1 cellular context compared by ENCODE assay signal in genomic region chr2:9178905-9179571, GRCh38.
A peak's percentile ranks its signal among the peaks of the same experiment; 100 is the strongest.
TF ChIP-seq lines count a peak whose summit lies in the region.

No MANE protein-coding gene starts in this region.

TF ChIP-seq in HepG2, 621 proteins besides CTCF, POLR2A, EP300 and RAD21 (continued from another document and continues in another):
- TF ChIP-seq, protein P1, sequence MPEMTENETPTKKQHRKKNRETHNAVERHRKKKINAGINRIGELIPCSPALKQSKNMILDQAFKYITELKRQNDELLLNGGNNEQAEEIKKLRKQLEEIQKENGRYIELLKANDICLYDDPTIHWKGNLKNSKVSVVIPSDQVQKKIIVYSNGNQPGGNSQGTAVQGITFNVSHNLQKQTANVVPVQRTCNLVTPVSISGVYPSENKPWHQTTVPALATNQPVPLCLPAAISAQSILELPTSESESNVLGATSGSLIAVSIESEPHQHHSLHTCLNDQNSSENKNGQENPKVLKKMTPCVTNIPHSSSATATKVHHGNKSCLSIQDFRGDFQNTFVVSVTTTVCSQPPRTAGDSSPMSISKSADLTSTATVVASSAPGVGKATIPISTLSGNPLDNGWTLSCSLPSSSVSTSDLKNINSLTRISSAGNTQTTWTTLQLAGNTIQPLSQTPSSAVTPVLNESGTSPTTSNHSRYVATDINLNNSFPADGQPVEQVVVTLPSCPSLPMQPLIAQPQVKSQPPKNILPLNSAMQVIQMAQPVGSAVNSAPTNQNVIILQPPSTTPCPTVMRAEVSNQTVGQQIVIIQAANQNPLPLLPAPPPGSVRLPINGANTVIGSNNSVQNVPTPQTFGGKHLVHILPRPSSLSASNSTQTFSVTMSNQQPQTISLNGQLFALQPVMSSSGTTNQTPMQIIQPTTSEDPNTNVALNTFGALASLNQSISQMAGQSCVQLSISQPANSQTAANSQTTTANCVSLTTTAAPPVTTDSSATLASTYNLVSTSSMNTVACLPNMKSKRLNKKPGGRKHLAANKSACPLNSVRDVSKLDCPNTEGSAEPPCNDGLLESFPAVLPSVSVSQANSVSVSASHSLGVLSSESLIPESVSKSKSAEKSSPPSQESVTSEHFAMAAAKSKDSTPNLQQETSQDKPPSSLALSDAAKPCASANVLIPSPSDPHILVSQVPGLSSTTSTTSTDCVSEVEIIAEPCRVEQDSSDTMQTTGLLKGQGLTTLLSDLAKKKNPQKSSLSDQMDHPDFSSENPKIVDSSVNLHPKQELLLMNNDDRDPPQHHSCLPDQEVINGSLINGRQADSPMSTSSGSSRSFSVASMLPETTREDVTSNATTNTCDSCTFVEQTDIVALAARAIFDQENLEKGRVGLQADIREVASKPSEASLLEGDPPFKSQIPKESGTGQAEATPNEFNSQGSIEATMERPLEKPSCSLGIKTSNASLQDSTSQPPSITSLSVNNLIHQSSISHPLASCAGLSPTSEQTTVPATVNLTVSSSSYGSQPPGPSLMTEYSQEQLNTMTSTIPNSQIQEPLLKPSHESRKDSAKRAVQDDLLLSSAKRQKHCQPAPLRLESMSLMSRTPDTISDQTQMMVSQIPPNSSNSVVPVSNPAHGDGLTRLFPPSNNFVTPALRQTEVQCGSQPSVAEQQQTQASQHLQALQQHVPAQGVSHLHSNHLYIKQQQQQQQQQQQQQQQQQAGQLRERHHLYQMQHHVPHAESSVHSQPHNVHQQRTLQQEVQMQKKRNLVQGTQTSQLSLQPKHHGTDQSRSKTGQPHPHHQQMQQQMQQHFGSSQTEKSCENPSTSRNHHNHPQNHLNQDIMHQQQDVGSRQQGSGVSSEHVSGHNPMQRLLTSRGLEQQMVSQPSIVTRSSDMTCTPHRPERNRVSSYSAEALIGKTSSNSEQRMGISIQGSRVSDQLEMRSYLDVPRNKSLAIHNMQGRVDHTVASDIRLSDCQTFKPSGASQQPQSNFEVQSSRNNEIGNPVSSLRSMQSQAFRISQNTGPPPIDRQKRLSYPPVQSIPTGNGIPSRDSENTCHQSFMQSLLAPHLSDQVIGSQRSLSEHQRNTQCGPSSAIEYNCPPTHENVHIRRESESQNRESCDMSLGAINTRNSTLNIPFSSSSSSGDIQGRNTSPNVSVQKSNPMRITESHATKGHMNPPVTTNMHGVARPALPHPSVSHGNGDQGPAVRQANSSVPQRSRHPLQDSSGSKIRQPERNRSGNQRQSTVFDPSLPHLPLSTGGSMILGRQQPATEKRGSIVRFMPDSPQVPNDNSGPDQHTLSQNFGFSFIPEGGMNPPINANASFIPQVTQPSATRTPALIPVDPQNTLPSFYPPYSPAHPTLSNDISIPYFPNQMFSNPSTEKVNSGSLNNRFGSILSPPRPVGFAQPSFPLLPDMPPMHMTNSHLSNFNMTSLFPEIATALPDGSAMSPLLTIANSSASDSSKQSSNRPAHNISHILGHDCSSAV (CRISPR knock-in tag; IDR thresholded peaks at IDR 0.05; ENCODE audit: borderline replicate concordance) = no peak
- TF ChIP-seq ASH2L (IDR thresholded peaks at IDR 0.05; ENCODE audit: insufficient read length, low read depth, low read length) (peak; percentile 62), HOMEZ (CRISPR knock-in tag; IDR thresholded peaks at IDR 0.05; ENCODE audit: low read depth) (no peak), ZBTB21 (CRISPR knock-in tag; IDR thresholded peaks at IDR 0.05) (0 out of 2 replicates have a peak, but pooled peaks have one; percentile 5), TARDBP (CRISPR knock-in tag; IDR thresholded peaks at IDR 0.05) (no peak), ZNF331 (CRISPR knock-in tag; IDR thresholded peaks at IDR 0.05) (0 out of 2 replicates have a peak, but pooled peaks have one; percentile 27), HIVEP1 (CRISPR knock-in tag; IDR thresholded peaks at IDR 0.05) (no peak), SATB2 (CRISPR knock-in tag; IDR thresholded peaks at IDR 0.05) (no peak), PRDM15 (CRISPR knock-in tag; IDR thresholded peaks at IDR 0.05) (0 out of 2 replicates have a peak, but pooled peaks have one; percentile 30), PRMT3 (CRISPR knock-in tag; IDR thresholded peaks at IDR 0.05; ENCODE audit: borderline replicate concordance, low read depth) (0 out of 2 replicates have a peak, but pooled peaks have one; percentile 13), ZBTB2 (CRISPR knock-in tag; IDR thresholded peaks at IDR 0.05; ENCODE audit: low read depth) (no peak), MTA3 (CRISPR knock-in tag; IDR thresholded peaks at IDR 0.05) (no peak), NCOR1 (IDR thresholded peaks at IDR 0.05; ENCODE audit: borderline replicate concordance, low read length) (no peak), ELF3 (CRISPR knock-in tag; IDR thresholded peaks at IDR 0.05) (0 out of 2 replicates have a peak, but pooled peaks have one; percentile 31), YEATS4 (CRISPR knock-in tag; IDR thresholded peaks at IDR 0.05; ENCODE audit: borderline replicate concordance) (no peak), ISX (CRISPR knock-in tag; conservative IDR thresholded peaks at IDR 0.05) (no peak), NAIF1 (CRISPR knock-in tag; IDR thresholded peaks at IDR 0.05; ENCODE audit: borderline replicate concordance) (0 out of 2 replicates have a peak, but pooled peaks have one; percentile 36), RAD51 (IDR thresholded peaks at IDR 0.05; ENCODE audit: borderline replicate concordance) (no peak), EZH2 (conservative IDR thresholded peaks at IDR 0.05; ENCODE audit: low read depth, low read length) (no peak), ZNF75D (CRISPR knock-in tag; IDR thresholded peaks at IDR 0.05; ENCODE audit: borderline replicate concordance) (0 out of 2 replicates have a peak, but pooled peaks have one; percentile 73), ZNF724P (CRISPR knock-in tag; IDR thresholded peaks at IDR 0.05; ENCODE audit: borderline replicate concordance) (no peak), HOXA5 (CRISPR knock-in tag; IDR thresholded peaks at IDR 0.05) (peak; percentile 66; the same call in 1 of the 2 replicates), TSC22D2 (CRISPR knock-in tag; IDR thresholded peaks at IDR 0.05; ENCODE audit: borderline replicate concordance) (no peak), ELF1 (CRISPR knock-in tag; IDR thresholded peaks at IDR 0.05) (no peak), ZFYVE20 (CRISPR knock-in tag; IDR thresholded peaks at IDR 0.05; ENCODE audit: borderline replicate concordance, low read depth) (no peak), KLF6 (CRISPR knock-in tag; IDR thresholded peaks at IDR 0.05) (peak; percentile 49; the same call in 1 of the 2 replicates), GFI1 (CRISPR knock-in tag; IDR thresholded peaks at IDR 0.05; ENCODE audit: borderline replicate concordance) (peak; percentile 38; the same call in 1 of the 2 replicates), ZNF670 (CRISPR knock-in tag; IDR thresholded peaks at IDR 0.05; ENCODE audit: borderline replicate concordance) (no peak), ZNF780A (CRISPR knock-in tag; IDR thresholded peaks at IDR 0.05) (no peak), TERF1 (CRISPR knock-in tag; IDR thresholded peaks at IDR 0.05) (no peak), NR3C1 (CRISPR knock-in tag; IDR thresholded peaks at IDR 0.05) (no peak), NCOA2 (CRISPR knock-in tag; IDR thresholded peaks at IDR 0.05) (peak; percentile 26; the same call in 1 of the 2 replicates), RCOR2 (CRISPR knock-in tag; IDR thresholded peaks at IDR 0.05) (peak; percentile 49; the same call in 1 of the 2 replicates), RNF2 (conservative IDR thresholded peaks at IDR 0.05; ENCODE audit: low read depth) (no peak), ISL2 (CRISPR knock-in tag; IDR thresholded peaks at IDR 0.05) (peak; percentile 43; the same call in 1 of the 2 replicates), MXD4 (CRISPR knock-in tag; IDR thresholded peaks at IDR 0.05) (0 out of 2 replicates have a peak, but pooled peaks have one; percentile 36), GATAD2A (CRISPR knock-in tag; IDR thresholded peaks at IDR 0.05) (peak; percentile 25; the same call in 1 of the 2 replicates), ZBTB1 (CRISPR knock-in tag; IDR thresholded peaks at IDR 0.05; ENCODE audit: borderline replicate concordance) (no peak), ZNF879 (CRISPR knock-in tag; IDR thresholded peaks at IDR 0.05) (no peak), BHLHE40 (IDR thresholded peaks at IDR 0.05; ENCODE audit: low read length) (peak; percentile 44; the same call in 1 of the 2 replicates)
- TF ChIP-seq, protein P2, sequence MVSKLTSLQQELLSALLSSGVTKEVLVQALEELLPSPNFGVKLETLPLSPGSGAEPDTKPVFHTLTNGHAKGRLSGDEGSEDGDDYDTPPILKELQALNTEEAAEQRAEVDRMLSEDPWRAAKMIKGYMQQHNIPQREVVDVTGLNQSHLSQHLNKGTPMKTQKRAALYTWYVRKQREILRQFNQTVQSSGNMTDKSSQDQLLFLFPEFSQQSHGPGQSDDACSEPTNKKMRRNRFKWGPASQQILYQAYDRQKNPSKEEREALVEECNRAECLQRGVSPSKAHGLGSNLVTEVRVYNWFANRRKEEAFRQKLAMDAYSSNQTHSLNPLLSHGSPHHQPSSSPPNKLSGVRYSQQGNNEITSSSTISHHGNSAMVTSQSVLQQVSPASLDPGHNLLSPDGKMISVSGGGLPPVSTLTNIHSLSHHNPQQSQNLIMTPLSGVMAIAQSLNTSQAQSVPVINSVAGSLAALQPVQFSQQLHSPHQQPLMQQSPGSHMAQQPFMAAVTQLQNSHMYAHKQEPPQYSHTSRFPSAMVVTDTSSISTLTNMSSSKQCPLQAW (CRISPR knock-in tag; IDR thresholded peaks at IDR 0.05) = no peak
- TF ChIP-seq, protein P3, sequence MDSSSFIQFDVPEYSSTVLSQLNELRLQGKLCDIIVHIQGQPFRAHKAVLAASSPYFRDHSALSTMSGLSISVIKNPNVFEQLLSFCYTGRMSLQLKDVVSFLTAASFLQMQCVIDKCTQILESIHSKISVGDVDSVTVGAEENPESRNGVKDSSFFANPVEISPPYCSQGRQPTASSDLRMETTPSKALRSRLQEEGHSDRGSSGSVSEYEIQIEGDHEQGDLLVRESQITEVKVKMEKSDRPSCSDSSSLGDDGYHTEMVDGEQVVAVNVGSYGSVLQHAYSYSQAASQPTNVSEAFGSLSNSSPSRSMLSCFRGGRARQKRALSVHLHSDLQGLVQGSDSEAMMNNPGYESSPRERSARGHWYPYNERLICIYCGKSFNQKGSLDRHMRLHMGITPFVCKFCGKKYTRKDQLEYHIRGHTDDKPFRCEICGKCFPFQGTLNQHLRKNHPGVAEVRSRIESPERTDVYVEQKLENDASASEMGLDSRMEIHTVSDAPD (CRISPR knock-in tag; IDR thresholded peaks at IDR 0.05) = no peak
- TF ChIP-seq, protein P4, sequence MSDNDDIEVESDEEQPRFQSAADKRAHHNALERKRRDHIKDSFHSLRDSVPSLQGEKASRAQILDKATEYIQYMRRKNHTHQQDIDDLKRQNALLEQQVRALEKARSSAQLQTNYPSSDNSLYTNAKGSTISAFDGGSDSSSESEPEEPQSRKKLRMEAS (IDR thresholded peaks at IDR 0.05) = peak; percentile 33
